Comparison of ENCODE assay signal across 27 cellular contexts in the genomic region with DNA sequence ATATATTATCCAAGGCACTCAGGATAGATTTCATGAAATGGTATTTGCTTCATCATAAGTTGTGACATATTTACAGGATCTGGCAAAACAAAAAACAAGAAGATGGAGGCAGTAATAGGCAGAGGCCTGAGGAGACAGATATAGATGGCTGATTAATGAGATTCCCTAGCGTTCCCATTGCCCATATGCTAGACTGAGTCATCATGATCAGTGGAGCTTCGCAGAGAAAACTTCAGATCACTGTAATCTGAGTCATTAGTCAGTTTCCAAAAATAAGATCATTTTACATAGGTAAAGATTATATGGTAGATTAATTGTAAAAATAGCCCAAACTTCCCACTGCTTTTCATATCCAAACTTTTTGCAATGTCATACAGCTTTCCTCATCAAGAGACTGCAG.
"Had no signal": no experiment of that assay in that cellular context is flagged by ENCODE, and none has a peak within 500 bp of the region (broad histone marks: within the 10 kb centered on the region; RNA-seq: fewer than 3 reads in every experiment).

No MANE protein-coding gene starts in this region.

- H3K36me3 ChIP-seq: esophagus muscularis mucosa, gastrocnemius medialis, ovary, right lobe of liver, uterus had no signal

- H2AFZ ChIP-seq: hepatocyte had no signal

- H3K4me1 ChIP-seq: body of pancreas, gastrocnemius medialis, right lobe of liver, uterus had no signal

- H3K9me3 ChIP-seq: body of pancreas, esophagus muscularis mucosa, gastrocnemius medialis, ovary, right lobe of liver, uterus had no signal

- H3K27ac ChIP-seq: body of pancreas, esophagus muscularis mucosa, gastrocnemius medialis, hepatocyte, ovary, right lobe of liver, skin epidermis, uterus had no signal

- DNase-seq: activated CD4-positive, alpha-beta T cell treated with anti-CD3 and anti-CD28 coated beads, Interleukin-2, amount 10 ng/mL, durations not matched to agents 24 days and 14 days; activated CD4-positive, CD25-positive, alpha-beta regulatory T cell treated with anti-CD3 and anti-CD28 coated beads, Interleukin-2, amount 50 U/mL, for 72 hours; activated CD8-positive, alpha-beta T cell treated with anti-CD3 and anti-CD28 coated beads for 36 hours; activated gamma-delta T cell treated with Interleukin-2 at 50 U/mL for 16 hours; activated naive CD8-positive, alpha-beta T cell treated with anti-CD3 and anti-CD28 coated beads, Interleukin-2, amount 50 U/mL, for 24 hours; activated T-cell treated with anti-CD3 and anti-CD28 coated beads, Interleukin-2, amount 50 U/mL, for 4 hours; amygdala; body of pancreas; endodermal cell; gastrocnemius medialis; glutamatergic neuron; left colon; naive B cell; ovary; right lobe of liver; stimulated activated CD4-positive, alpha-beta T cell treated with anti-CD3 and anti-CD28 coated beads, Interleukin-12 subunit alpha, Interleukin-12 subunit beta, amount 100 ng/mL, for 4 hours; stimulated activated CD4-positive, alpha-beta T cell treated with anti-CD3 and anti-CD28 coated beads, Interleukin-4, amount 100 ng/mL, for 4 hours; stimulated activated CD8-positive, alpha-beta memory T cell treated with anti-CD3 and anti-CD28 coated beads, Interleukin-4, amount 100 ng/mL, for 48 hours; stimulated activated naive CD8-positive, alpha-beta T cell treated with anti-CD3 and anti-CD28 coated beads, Interleukin-15, amount 100 ng/mL, for 72 hours; substantia nigra; T-helper 2 cell; uterus had no signal

- H3K27me3 ChIP-seq: body of pancreas, esophagus muscularis mucosa, gastrocnemius medialis, hepatocyte, ovary, right lobe of liver, uterus had no signal

- H3K4me3 ChIP-seq: body of pancreas, esophagus muscularis mucosa, gastrocnemius medialis, hepatocyte, ovary, right lobe of liver, skin epidermis, uterus had no signal

- H3K79me2 ChIP-seq: hepatocyte had no signal

- ATAC-seq: activated CD8-positive, alpha-beta T cell treated with anti-CD3 and anti-CD28 coated beads for 36 hours; activated naive CD8-positive, alpha-beta T cell treated with anti-CD3 and anti-CD28 coated beads, Interleukin-2, amount 50 U/mL, for 24 hours; activated T-cell treated with anti-CD3 and anti-CD28 coated beads, Interleukin-2, amount 50 U/mL, for 4 hours; activated T-helper 17 cell treated with anti-CD3 and anti-CD28 coated beads, Interleukin-2, amount 50 U/mL, for 72 hours; body of pancreas; gastrocnemius medialis; left colon; right lobe of liver; stimulated activated memory B cell treated with anti-CD40 and anti-IgM and Interleukin-4, amounts not matched to agents 10 μg/mL and 1 μg/mL and 100 μg/mL, for 72 hours; stimulated activated naive CD8-positive, alpha-beta T cell treated with anti-CD3 and anti-CD28 coated beads, Interleukin-15, amount 100 ng/mL, for 72 hours had no signal

- H3K4me2 ChIP-seq: hepatocyte had no signal
